Comparison of ENCODE assay signal across 25 cellular contexts in genomic region chr6:9388596-9388995, GRCh38.
DNase-seq lines count a peak whose midpoint lies in the region; ATAC-seq and TF ChIP-seq lines count a peak whose summit lies in the region.
"Had no signal": no experiment of that assay in that cellular context is flagged by ENCODE, and none has a peak within 500 bp of the region (broad histone marks: within the 10 kb centered on the region; RNA-seq: fewer than 3 reads in every experiment).

No MANE protein-coding gene starts in this region.

- H3K4me2 ChIP-seq in MM.1S (ENCODE audit: low read depth, low read length), result peak overlapping the region; percentile 52
- H3K4me2 ChIP-seq: BLaER1 had no signal

- no peaks in the 10 kb centered on the region for H3K4me1 Mint-ChIP-seq in activated CD4-positive, alpha-beta memory T cell treated with anti-CD3 and anti-CD28 coated beads, Interleukin-2, amount 10 ng/mL, durations not matched to agents 7 days and 5 days
- H3K4me1 Mint-ChIP-seq: CD4-positive, CD25-positive, alpha-beta regulatory T cell; IgD-negative memory B cell had no signal

- no peaks in the 10 kb centered on the region for H3K79me2 ChIP-seq in MM.1S (ENCODE audit: low read length)

- H3K4me3 ChIP-seq in MM.1S (ENCODE audit: low read length) (peak overlapping the region; percentile 23; the same call in 1 of the 2 replicates), lung (peak overlapping the region; percentile 9)
- H3K4me3 ChIP-seq: BLaER1, HAP-1, SJCRH30 had no signal

- H2AFZ ChIP-seq in MM.1S (ENCODE audit: low read length), result peak overlapping the region; percentile 62

- H3K27me3 Mint-ChIP-seq in activated CD4-positive, alpha-beta memory T cell treated with anti-CD3 and anti-CD28 coated beads, Interleukin-2, amount 10 ng/mL, durations not matched to agents 7 days and 5 days, result no peaks in the 10 kb centered on the region
- H3K27me3 Mint-ChIP-seq: CD4-positive, CD25-positive, alpha-beta regulatory T cell; IgD-negative memory B cell had no signal

- no peak overlapping the region for H3K4me3 Mint-ChIP-seq in activated CD4-positive, alpha-beta memory T cell treated with anti-CD3 and anti-CD28 coated beads, Interleukin-2, amount 10 ng/mL, durations not matched to agents 7 days and 5 days
- H3K4me3 Mint-ChIP-seq: CD4-positive, CD25-positive, alpha-beta regulatory T cell; HFFc6; IgD-negative memory B cell had no signal

- H3K27me3 ChIP-seq in MM.1S (replicated peaks; ENCODE audit: insufficient read depth, low read length) (no peaks in the 10 kb centered on the region), lung (ENCODE audit: control insufficient read depth, insufficient read depth) (no peaks in the 10 kb centered on the region)
- H3K27me3 ChIP-seq: BLaER1, SJCRH30 had no signal

- H3K4me1 ChIP-seq in MM.1S (ENCODE audit: low read length), result peaks cover 21% of the 10 kb centered on the region
- no peaks in the 10 kb centered on the region for H3K4me1 ChIP-seq in lung (ENCODE audit: control insufficient read depth in 2 of 2, insufficient read depth in 2 of 2, low read length in 2 of 2)
- H3K4me1 ChIP-seq: BLaER1, HAP-1, SJCRH30 had no signal

- H3K27ac Mint-ChIP-seq in activated CD4-positive, alpha-beta memory T cell treated with anti-CD3 and anti-CD28 coated beads, Interleukin-2, amount 10 ng/mL, durations not matched to agents 7 days and 5 days, result no peak overlapping the region
- H3K27ac Mint-ChIP-seq: CD4-positive, CD25-positive, alpha-beta regulatory T cell; HFFc6; IgD-negative memory B cell had no signal

- in situ Hi-C loops in G401 (cut with HindIII; ENCODE audit: low sequenced_read_pairs), result no loop called here

- H3K27ac ChIP-seq in MM.1S (ENCODE audit: low read length), result peak overlapping the region; percentile 89
- H3K27ac ChIP-seq in lung (ENCODE audit: low read depth in 1 of 2, low read length in 1 of 2), result no peak overlapping the region
- H3K27ac ChIP-seq: BLaER1, SJCRH30 had no signal

- ATAC-seq in lung (ENCODE audit: insufficient read depth, low FRiP score) (no peak), HG02970 (IDR thresholded peaks at IDR 0.05; ENCODE audit: low FRiP score, unreplicated experiment) (no peak)
- ATAC-seq: SK-N-SH treated with all-trans-retinoic acid at 6 μM for 48 hours had no signal

- WGBS in lung, 2 donors, result 75 to 81% methylated on average over 2 of the region's 2 CpGs

- H3K36me3 ChIP-seq in MM.1S (replicated peaks; ENCODE audit: insufficient read depth, low read length) (no peaks in the 10 kb centered on the region), lung (ENCODE audit: control insufficient read depth in 2 of 2, insufficient read depth in 2 of 2, low read length in 2 of 2) (no peaks in the 10 kb centered on the region)
- H3K36me3 ChIP-seq: BLaER1, HAP-1, SJCRH30 had no signal

- POLR2A ChIA-PET in activated CD4-positive, alpha-beta memory T cell treated with anti-CD3 and anti-CD28 coated beads, Interleukin-2, amount 10 ng/mL, durations not matched to agents 7 days and 5 days (lab: Charles Lee), result no interaction called here

- H3F3A ChIP-seq in MM.1S (ENCODE audit: insufficient read depth, low read length), result peaks cover 20% of the 10 kb centered on the region

- no peaks in the 10 kb centered on the region for H3K9me2 ChIP-seq in MM.1S (replicated peaks; ENCODE audit: insufficient read depth, low read length)

- H3K36me3 Mint-ChIP-seq in activated CD4-positive, alpha-beta memory T cell treated with anti-CD3 and anti-CD28 coated beads, Interleukin-2, amount 10 ng/mL, durations not matched to agents 7 days and 5 days (ENCODE audit: low read depth), result no peaks in the 10 kb centered on the region
- H3K36me3 Mint-ChIP-seq: CD4-positive, CD25-positive, alpha-beta regulatory T cell; IgD-negative memory B cell had no signal

- H3K9ac ChIP-seq in MM.1S (ENCODE audit: low read length), result peak overlapping the region; percentile 27; the same call in 1 of the 2 replicates
- H3K9ac ChIP-seq: BLaER1 had no signal

- H3K9me3 Mint-ChIP-seq in activated CD4-positive, alpha-beta memory T cell treated with anti-CD3 and anti-CD28 coated beads, Interleukin-2, amount 10 ng/mL, durations not matched to agents 7 days and 5 days, result peaks cover 4% of the 10 kb centered on the region
- H3K9me3 Mint-ChIP-seq: HFFc6 had no signal

- H3K9me3 ChIP-seq in MM.1S (replicated peaks; ENCODE audit: insufficient read depth, low read length) (no peaks in the 10 kb centered on the region), lung (ENCODE audit: control insufficient read depth in 2 of 2, insufficient read depth in 1 of 2, low read length in 1 of 2) (no peaks in the 10 kb centered on the region)
- H3K9me3 ChIP-seq: BLaER1, HAP-1, SJCRH30 had no signal

- DNase-seq in NCI-H2081 (lab: John Stamatoyannopoulos, UW) (peak; percentile 5 to 60), NCI-H2081 treated with DMSO at 0.1 percent for 48 hours (lab: John Stamatoyannopoulos, UW) (no peak), MM.1S (peak; percentile 87), NCI-H748 (lab: John Stamatoyannopoulos, UW; ENCODE audit: unreplicated experiment) (peak; percentile 43), lung (ENCODE audit: low spot score) (no peak), G401 (ENCODE audit: low spot score) (no peak)
- no peak for DNase-seq in activated CD4-positive, alpha-beta memory T cell treated with anti-CD3 and anti-CD28 coated beads, Interleukin-2, amount 10 ng/mL, durations not matched to agents 7 days and 5 days
- DNase-seq: CD4-positive, CD25-positive, alpha-beta regulatory T cell; DMS53; GDM1; GOT3; HFFc6; Karpas-422; MV-4-11; NCI-H187; NCI-H345; NCI-H510A treated with DMSO at 0.1 percent for 48 hours; NCI-H774; SJCRH30; T-helper 2 cell had no signal

- H4K20me1 ChIP-seq in MM.1S (ENCODE audit: insufficient read depth, low read length), result no peaks in the 10 kb centered on the region
- H4K20me1 ChIP-seq: BLaER1 had no signal

- CTCF ChIA-PET in activated CD4-positive, alpha-beta memory T cell treated with anti-CD3 and anti-CD28 coated beads, Interleukin-2, amount 10 ng/mL, durations not matched to agents 7 days and 5 days (lab: Charles Lee), result no interaction called here

- TF ChIP-seq CTCF in MM.1S (IDR thresholded peaks at IDR 0.05; ENCODE audit: low read length) (no peak), lung (IDR thresholded peaks at IDR 0.05; ENCODE audit: control extremely low read depth, extremely low read depth) (no peak)

Comparison
In these comparisons a context has a peak if more than half of its experiments do, and no peak if none do; other contexts are left out.
1. DNase-seq: peak in NCI-H2081 (2 of 2), MM.1S (single experiment) and NCI-H748 (single experiment); none in NCI-H2081 treated with DMSO at 0.1 percent for 48 hours (single experiment), lung (single experiment), activated CD4-positive, alpha-beta memory T cell treated with anti-CD3 and anti-CD28 coated beads, Interleukin-2, amount 10 ng/mL, durations not matched to agents 7 days and 5 days (single experiment) and G401 (single experiment).